In genomic region chr22:41239443-41240128, GRCh38 we compare ENCODE assay signal across 1 cellular context.
TF ChIP-seq lines count a peak whose summit lies in the region.

No MANE protein-coding gene starts in this region.

TF ChIP-seq in HepG2, 621 proteins besides CTCF, POLR2A, EP300 and RAD21:
- TF ChIP-seq, protein P1, sequence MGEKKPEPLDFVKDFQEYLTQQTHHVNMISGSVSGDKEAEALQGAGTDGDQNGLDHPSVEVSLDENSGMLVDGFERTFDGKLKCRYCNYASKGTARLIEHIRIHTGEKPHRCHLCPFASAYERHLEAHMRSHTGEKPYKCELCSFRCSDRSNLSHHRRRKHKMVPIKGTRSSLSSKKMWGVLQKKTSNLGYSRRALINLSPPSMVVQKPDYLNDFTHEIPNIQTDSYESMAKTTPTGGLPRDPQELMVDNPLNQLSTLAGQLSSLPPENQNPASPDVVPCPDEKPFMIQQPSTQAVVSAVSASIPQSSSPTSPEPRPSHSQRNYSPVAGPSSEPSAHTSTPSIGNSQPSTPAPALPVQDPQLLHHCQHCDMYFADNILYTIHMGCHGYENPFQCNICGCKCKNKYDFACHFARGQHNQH (CRISPR knock-in tag; IDR thresholded peaks at IDR 0.05), result no peak
- TF ChIP-seq ZFAT (CRISPR knock-in tag; conservative IDR thresholded peaks at IDR 0.05) (no peak), ZNF577 (CRISPR knock-in tag; IDR thresholded peaks at IDR 0.05; ENCODE audit: borderline replicate concordance, low read depth) (no peak), ESRRA (CRISPR knock-in tag; IDR thresholded peaks at IDR 0.05; ENCODE audit: low read depth) (no peak), PREB (CRISPR knock-in tag; IDR thresholded peaks at IDR 0.05) (no peak), DR1 (CRISPR knock-in tag; IDR thresholded peaks at IDR 0.05) (no peak), NCOA2 (CRISPR knock-in tag; IDR thresholded peaks at IDR 0.05) (no peak), ATF6 (CRISPR knock-in tag; conservative IDR thresholded peaks at IDR 0.05) (no peak), TEAD2 (CRISPR knock-in tag; IDR thresholded peaks at IDR 0.05) (no peak), SRY (CRISPR knock-in tag; IDR thresholded peaks at IDR 0.05) (no peak), SMC3 (IDR thresholded peaks at IDR 0.05; ENCODE audit: low read length) (no peak), NR2C2 (CRISPR knock-in tag; IDR thresholded peaks at IDR 0.05; ENCODE audit: borderline replicate concordance) (no peak), ZNF253 (CRISPR knock-in tag; IDR thresholded peaks at IDR 0.05; ENCODE audit: borderline replicate concordance) (no peak), TBX3 (IDR thresholded peaks at IDR 0.05; ENCODE audit: borderline replicate concordance) (no peak), KMT2A (CRISPR knock-in tag; IDR thresholded peaks at IDR 0.05) (no peak), SP5 (CRISPR knock-in tag; IDR thresholded peaks at IDR 0.05; ENCODE audit: borderline replicate concordance, low read depth) (no peak)
- TF ChIP-seq, protein P2, sequence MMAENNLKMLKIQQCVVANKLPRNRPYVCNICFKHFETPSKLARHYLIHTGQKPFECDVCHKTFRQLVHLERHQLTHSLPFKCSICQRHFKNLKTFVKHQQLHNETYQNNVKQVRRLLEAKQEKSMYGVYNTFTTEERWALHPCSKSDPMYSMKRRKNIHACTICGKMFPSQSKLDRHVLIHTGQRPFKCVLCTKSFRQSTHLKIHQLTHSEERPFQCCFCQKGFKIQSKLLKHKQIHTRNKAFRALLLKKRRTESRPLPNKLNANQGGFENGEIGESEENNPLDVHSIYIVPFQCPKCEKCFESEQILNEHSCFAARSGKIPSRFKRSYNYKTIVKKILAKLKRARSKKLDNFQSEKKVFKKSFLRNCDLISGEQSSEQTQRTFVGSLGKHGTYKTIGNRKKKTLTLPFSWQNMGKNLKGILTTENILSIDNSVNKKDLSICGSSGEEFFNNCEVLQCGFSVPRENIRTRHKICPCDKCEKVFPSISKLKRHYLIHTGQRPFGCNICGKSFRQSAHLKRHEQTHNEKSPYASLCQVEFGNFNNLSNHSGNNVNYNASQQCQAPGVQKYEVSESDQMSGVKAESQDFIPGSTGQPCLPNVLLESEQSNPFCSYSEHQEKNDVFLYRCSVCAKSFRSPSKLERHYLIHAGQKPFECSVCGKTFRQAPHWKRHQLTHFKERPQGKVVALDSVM (CRISPR knock-in tag; IDR thresholded peaks at IDR 0.05), result no peak
- TF ChIP-seq, protein P3, sequence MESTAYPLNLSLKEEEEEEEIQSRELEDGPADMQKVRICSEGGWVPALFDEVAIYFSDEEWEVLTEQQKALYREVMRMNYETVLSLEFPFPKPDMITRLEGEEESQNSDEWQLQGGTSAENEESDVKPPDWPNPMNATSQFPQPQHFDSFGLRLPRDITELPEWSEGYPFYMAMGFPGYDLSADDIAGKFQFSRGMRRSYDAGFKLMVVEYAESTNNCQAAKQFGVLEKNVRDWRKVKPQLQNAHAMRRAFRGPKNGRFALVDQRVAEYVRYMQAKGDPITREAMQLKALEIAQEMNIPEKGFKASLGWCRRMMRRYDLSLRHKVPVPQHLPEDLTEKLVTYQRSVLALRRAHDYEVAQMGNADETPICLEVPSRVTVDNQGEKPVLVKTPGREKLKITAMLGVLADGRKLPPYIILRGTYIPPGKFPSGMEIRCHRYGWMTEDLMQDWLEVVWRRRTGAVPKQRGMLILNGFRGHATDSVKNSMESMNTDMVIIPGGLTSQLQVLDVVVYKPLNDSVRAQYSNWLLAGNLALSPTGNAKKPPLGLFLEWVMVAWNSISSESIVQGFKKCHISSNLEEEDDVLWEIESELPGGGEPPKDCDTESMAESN (CRISPR knock-in tag; conservative IDR thresholded peaks at IDR 0.05), result no peak
